Comparison of ENCODE assay signal across 27 cellular contexts in genomic region chr6:11814116-11814515, GRCh38. TPM values are rescaled to one million over a fixed set of nuclear protein-coding genes. Genes with fewer than 3 reads are reported as not detected.
"Had no signal": no experiment of that assay in that cellular context is flagged by ENCODE, and none has a peak within 500 bp of the region (broad histone marks: within the 10 kb centered on the region; RNA-seq: fewer than 3 reads in every experiment).

No MANE protein-coding gene starts in this region.

- H3K9me3 Mint-ChIP-seq: nephron progenitor cell had no signal

- H3K79me2 ChIP-seq: parathyroid adenoma had no signal

- ATAC-seq: activated CD4-positive, alpha-beta T cell treated with anti-CD3 and anti-CD28 coated beads for 36 hours; activated CD8-positive, alpha-beta T cell treated with anti-CD3 and anti-CD28 coated beads, Interleukin-2, amount 10 ng/mL, durations not matched to agents 7 days and 5 days; mucosa of descending colon; stimulated activated naive CD8-positive, alpha-beta T cell treated with anti-CD3 and anti-CD28 coated beads, Interleukin-15, Interleukin-2, amounts not matched to agents 100 U/mL and 50 U/mL, for 24 hours had no signal

- H3K4me1 Mint-ChIP-seq: activated naive CD8-positive, alpha-beta T cell treated with anti-CD3 and anti-CD28 coated beads, Interleukin-2, amount 10 ng/mL, durations not matched to agents 7 days and 5 days had no signal

- H3K27me3 ChIP-seq: ascending aorta, esophagus squamous epithelium, right atrium auricular region, spleen, uterus had no signal

- H2AFZ ChIP-seq: parathyroid adenoma had no signal

- H3K36me3 ChIP-seq: ascending aorta, esophagus squamous epithelium, left ventricle myocardium inferior, right atrium auricular region, spleen, thoracic aorta, uterus had no signal

- H3K36me3 Mint-ChIP-seq: activated naive CD8-positive, alpha-beta T cell treated with anti-CD3 and anti-CD28 coated beads, Interleukin-2, amount 10 ng/mL, durations not matched to agents 7 days and 5 days; brain had no signal

- H3K27ac Mint-ChIP-seq: activated CD4-positive, alpha-beta T cell treated with anti-CD3 and anti-CD28 coated beads for 36 hours; activated CD8-positive, alpha-beta T cell treated with anti-CD3 and anti-CD28 coated beads, Interleukin-2, amount 10 ng/mL, durations not matched to agents 7 days and 5 days; activated naive CD8-positive, alpha-beta T cell treated with anti-CD3 and anti-CD28 coated beads, Interleukin-2, amount 10 ng/mL, durations not matched to agents 7 days and 5 days; nephron progenitor cell; T-helper 2 cell treated with Interferon-gamma antibody and Interleukin-4, amounts not matched to agents 5 μg/mL and 100 μg/mL, for 36 hours had no signal

- H3K9me3 ChIP-seq: ascending aorta, esophagus squamous epithelium, left ventricle myocardium inferior, mucosa of descending colon, right atrium auricular region, spleen, thoracic aorta, uterus had no signal

- H3K27me3 Mint-ChIP-seq: activated CD4-positive, alpha-beta T cell treated with anti-CD3 and anti-CD28 coated beads for 36 hours; activated naive CD8-positive, alpha-beta T cell treated with anti-CD3 and anti-CD28 coated beads, Interleukin-2, amount 10 ng/mL, durations not matched to agents 7 days and 5 days had no signal

- DNase-seq: activated CD4-positive, alpha-beta T cell treated with anti-CD3 and anti-CD28 coated beads for 36 hours; activated CD4-positive, CD25-positive, alpha-beta regulatory T cell; activated CD8-positive, alpha-beta T cell treated with anti-CD3 and anti-CD28 coated beads, Interleukin-2, amount 10 ng/mL, durations not matched to agents 7 days and 5 days; activated effector memory CD4-positive, alpha-beta T cell treated with Interleukin-2 at 50 U/mL for 16 hours; activated naive CD4-positive, alpha-beta T cell treated with Interleukin-2 at 50 U/mL for 16 hours; activated naive CD8-positive, alpha-beta T cell treated with anti-CD3 and anti-CD28 coated beads, Interleukin-2, amount 10 ng/mL, durations not matched to agents 7 days and 5 days; cortex of kidney; esophagus squamous epithelium; foreskin melanocyte; islet precursor cell; left ventricle myocardium inferior; mucosa of descending colon; nephron progenitor cell; spleen; stimulated activated naive CD8-positive, alpha-beta T cell treated with anti-CD3 and anti-CD28 coated beads, Interleukin-15, Interleukin-2, amounts not matched to agents 100 U/mL and 50 U/mL, for 24 hours; T-helper 1 cell; trophoblast cell; uterus had no signal

- H3K4me3 Mint-ChIP-seq: activated CD4-positive, alpha-beta T cell treated with anti-CD3 and anti-CD28 coated beads for 36 hours; activated CD8-positive, alpha-beta T cell treated with anti-CD3 and anti-CD28 coated beads, Interleukin-2, amount 10 ng/mL, durations not matched to agents 7 days and 5 days; activated naive CD8-positive, alpha-beta T cell treated with anti-CD3 and anti-CD28 coated beads, Interleukin-2, amount 10 ng/mL, durations not matched to agents 7 days and 5 days; brain; nephron progenitor cell; T-helper 2 cell treated with Interferon-gamma antibody and Interleukin-4, amounts not matched to agents 5 μg/mL and 100 μg/mL, for 36 hours had no signal

- H3K4me3 ChIP-seq: ascending aorta, esophagus squamous epithelium, left ventricle myocardium inferior, lung, mucosa of descending colon, right atrium auricular region, spleen, thoracic aorta, uterus had no signal

- H3K27ac ChIP-seq: left ventricle myocardium inferior, parathyroid adenoma, spleen, thoracic aorta, uterus had no signal

RNA-seq across cellular contexts. Expression of gene ADTRP, which starts 35.5 kb away (rescaled TPM):
- total RNA-seq: ascending aorta, cardiac septum, cerebellum, right atrium auricular region, thoracic aorta, uterus had no signal
